In genomic region chr21:26966360-26966977, GRCh38 we compare ENCODE assay signal across 9 cellular contexts. TPM values are rescaled to one million over a fixed set of nuclear protein-coding genes. Genes with fewer than 3 reads are reported as not detected.
DNase-seq lines count a peak whose midpoint lies in the region; ATAC-seq and TF ChIP-seq lines count a peak whose summit lies in the region.
"Had no signal": no experiment of that assay in that cellular context is flagged by ENCODE, and none has a peak within 500 bp of the region (broad histone marks: within the 10 kb centered on the region; RNA-seq: fewer than 3 reads in every experiment).

No MANE protein-coding gene starts in this region.

- no peak overlapping the region for H3K27ac Mint-ChIP-seq in nephron progenitor cell

- DNase-seq in AG04450 (ENCODE audit: low read depth, low spot score): no peak
- peak; percentile 61 for DNase-seq in NCI-H1694 (lab: John Stamatoyannopoulos, UW)
- DNase-seq in fibroblast of mammary gland (ENCODE audit: low read depth): peak; percentile 35
- no peak for DNase-seq in nephron progenitor cell
- no peak for DNase-seq in HuH-7.5 (ENCODE audit: low spot score)
- no peak for DNase-seq in NCI-H2196 (lab: John Stamatoyannopoulos, UW; ENCODE audit: unreplicated experiment)
- DNase-seq in stimulated activated CD4-positive, alpha-beta T cell treated with anti-CD3 and anti-CD28 coated beads, Interleukin-4, amount 100 ng/mL, for 4 hours: no peak
- DNase-seq: DMS79 treated with DMSO at 0.1 percent for 48 hours had no signal

- CTCF ChIA-PET in AG04450 (lab: Charles Lee): interaction anchor here (0.9 to 1.2 kb wide), 2 partner anchors 247 to 734 kb away, joined by 3 read pairs; no protein-coding TSS in a partner anchor

- peak overlapping the region; percentile 91 for H3K4me3 Mint-ChIP-seq in nephron progenitor cell

- H3K36me3 Mint-ChIP-seq in nephron progenitor cell (ENCODE audit: low read depth): no peaks in the 10 kb centered on the region

- no peaks in the 10 kb centered on the region for H3K27me3 ChIP-seq in AG04450 (ENCODE audit: control insufficient read depth, insufficient read depth, low read length)

- no peaks in the 10 kb centered on the region; the same call in 1 of the 2 replicates for H3K9me3 ChIP-seq in AG04450 (ENCODE audit: control insufficient read depth, insufficient read depth, low read length)

- H3K4me1 Mint-ChIP-seq in nephron progenitor cell: peaks cover 35% of the 10 kb centered on the region

- no peaks in the 10 kb centered on the region for H3K9me3 Mint-ChIP-seq in nephron progenitor cell

- no peak for ATAC-seq in HG03045 (IDR thresholded peaks at IDR 0.05; ENCODE audit: unreplicated experiment)

- TF ChIP-seq CTCF in AG04450 (IDR thresholded peaks at IDR 0.05; ENCODE audit: low read depth, low read length) (no peak), fibroblast of mammary gland (conservative IDR thresholded peaks at IDR 0.05; ENCODE audit: control insufficient read depth, insufficient read depth, low read depth, low read length) (no peak), nephron progenitor cell (IDR thresholded peaks at IDR 0.05) (no peak)

- H3K27me3 Mint-ChIP-seq in nephron progenitor cell (ENCODE audit: low read depth, poor library complexity): peaks cover 82% of the 10 kb centered on the region

- H3K4me3 ChIP-seq in AG04450 (ENCODE audit: low read depth, low read length) (peak overlapping the region; percentile 73), fibroblast of mammary gland (ENCODE audit: control insufficient read depth, low read depth, low read length) (peak overlapping the region; percentile 63)

- H3K27ac ChIP-seq in AG04450 (ENCODE audit: low read depth, low read length): peak overlapping the region; percentile 60

- POLR2A ChIA-PET in AG04450 (lab: Yijun Ruan, JAX): interaction anchor here (0.6 to 1.4 kb wide), 8 partner anchors 14 to 604 kb away, joined by 3 to 14 read pairs (median 3); no protein-coding TSS in a partner anchor

RNA-seq across cellular contexts. Expression of gene ADAMTS5, which starts 0.4 kb away (rescaled TPM):
- 3.1 and 4.1 TPM in 2 replicates for polyA plus RNA-seq in AG04450 (2011; rRNA removed)
- 5.9 and 7.0 TPM in 2 replicates for polyA minus RNA-seq in AG04450 (2011; rRNA and poly(A)+ RNA removed)

Comparison
In these comparisons a context has a peak if more than half of its experiments do, and no peak if none do; other contexts are left out.
1. DNase-seq: peak in NCI-H1694 (single experiment) and fibroblast of mammary gland (single experiment); none in AG04450 (single experiment), nephron progenitor cell (single experiment), HuH-7.5 (single experiment), NCI-H2196 (single experiment) and stimulated activated CD4-positive, alpha-beta T cell treated with anti-CD3 and anti-CD28 coated beads, Interleukin-4, amount 100 ng/mL, for 4 hours (0 of 2).